ENCODE assay signal across 1 cellular context in the genomic region with DNA sequence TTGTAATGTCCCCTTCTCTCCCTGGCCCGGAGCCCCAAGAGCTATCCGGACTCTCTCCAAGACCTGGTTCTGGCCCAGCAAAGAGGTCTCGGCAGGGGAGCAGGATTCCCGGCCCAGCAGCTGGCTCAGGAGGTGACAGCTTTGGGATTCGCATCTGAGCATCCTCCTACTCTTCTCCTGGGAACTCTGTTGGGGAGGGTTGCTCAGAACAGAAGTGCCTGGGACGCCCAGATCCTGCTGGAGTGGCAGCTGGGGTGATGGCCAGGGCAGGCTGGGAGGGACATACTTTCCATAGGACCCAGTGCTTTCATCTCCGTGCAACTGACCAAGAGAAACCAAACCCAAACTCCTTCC.
A peak's percentile ranks its signal among the peaks of the same experiment; 100 is the strongest.
TF ChIP-seq lines count a peak whose summit lies in the region.

No MANE protein-coding gene starts in this region.

TF ChIP-seq in K562, 482 proteins besides CTCF, POLR2A, EP300 and RAD21 (continued from another document):
- TF ChIP-seq, protein P1, sequence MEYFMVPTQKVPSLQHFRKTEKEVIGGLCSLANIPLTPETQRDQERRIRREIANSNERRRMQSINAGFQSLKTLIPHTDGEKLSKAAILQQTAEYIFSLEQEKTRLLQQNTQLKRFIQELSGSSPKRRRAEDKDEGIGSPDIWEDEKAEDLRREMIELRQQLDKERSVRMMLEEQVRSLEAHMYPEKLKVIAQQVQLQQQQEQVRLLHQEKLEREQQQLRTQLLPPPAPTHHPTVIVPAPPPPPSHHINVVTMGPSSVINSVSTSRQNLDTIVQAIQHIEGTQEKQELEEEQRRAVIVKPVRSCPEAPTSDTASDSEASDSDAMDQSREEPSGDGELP (CRISPR knock-in tag; IDR thresholded peaks at IDR 0.05; ENCODE audit: borderline replicate concordance): 0 out of 2 replicates have a peak, but pooled peaks have one; percentile 11
- TF ChIP-seq, protein P2, sequence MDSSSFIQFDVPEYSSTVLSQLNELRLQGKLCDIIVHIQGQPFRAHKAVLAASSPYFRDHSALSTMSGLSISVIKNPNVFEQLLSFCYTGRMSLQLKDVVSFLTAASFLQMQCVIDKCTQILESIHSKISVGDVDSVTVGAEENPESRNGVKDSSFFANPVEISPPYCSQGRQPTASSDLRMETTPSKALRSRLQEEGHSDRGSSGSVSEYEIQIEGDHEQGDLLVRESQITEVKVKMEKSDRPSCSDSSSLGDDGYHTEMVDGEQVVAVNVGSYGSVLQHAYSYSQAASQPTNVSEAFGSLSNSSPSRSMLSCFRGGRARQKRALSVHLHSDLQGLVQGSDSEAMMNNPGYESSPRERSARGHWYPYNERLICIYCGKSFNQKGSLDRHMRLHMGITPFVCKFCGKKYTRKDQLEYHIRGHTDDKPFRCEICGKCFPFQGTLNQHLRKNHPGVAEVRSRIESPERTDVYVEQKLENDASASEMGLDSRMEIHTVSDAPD (CRISPR knock-in tag; IDR thresholded peaks at IDR 0.05): no peak
- peak; percentile 87; the same call in 1 of the 2 replicates for TF ChIP-seq TGIF2 (CRISPR knock-in tag; IDR thresholded peaks at IDR 0.05)
